Comparison of ENCODE assay signal across 20 cellular contexts in the genomic region with DNA sequence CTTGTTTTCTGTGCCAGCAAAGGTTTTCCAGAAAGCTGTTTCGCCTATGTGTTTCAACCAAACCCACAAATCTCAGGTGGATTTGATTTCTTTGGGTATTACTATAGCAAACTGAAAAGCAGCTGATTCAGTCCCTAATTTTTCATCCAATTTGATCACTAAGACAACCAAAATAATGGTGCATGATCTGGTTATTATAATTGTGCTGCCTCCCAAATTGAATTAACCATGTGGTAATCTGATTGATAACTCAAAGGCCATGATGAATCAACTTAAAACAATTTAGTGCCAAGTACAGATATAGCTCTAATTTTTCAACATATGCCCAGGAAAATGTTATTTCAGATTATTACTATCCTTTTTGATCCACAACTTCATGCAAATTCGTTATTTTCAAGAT. TPM values are rescaled to one million over a fixed set of nuclear protein-coding genes. Genes with fewer than 3 reads are reported as not detected.
DNase-seq lines count a peak whose midpoint lies in the region; ATAC-seq and TF ChIP-seq lines count a peak whose summit lies in the region.
"Had no signal": no experiment of that assay in that cellular context is flagged by ENCODE, and none has a peak within 500 bp of the region (broad histone marks: within the 10 kb centered on the region; RNA-seq: fewer than 3 reads in every experiment).

No MANE protein-coding gene starts in this region.

- H3K4me3 Mint-ChIP-seq in nephron progenitor cell = no peak overlapping the region
- H3K4me3 Mint-ChIP-seq: CD4-positive, alpha-beta memory T cell; GM23338; H9 had no signal

- peak overlapping the region; percentile 62 for H3K9ac ChIP-seq in SU-DHL-6 (ENCODE audit: low read length)

- peaks cover 25% of the 10 kb centered on the region for H3K4me1 ChIP-seq in cardiac muscle cell (ENCODE audit: low read depth)
- peaks cover 0 to 6% (median 0%) of the 10 kb centered on the region in 9 donors for H3K4me1 ChIP-seq in heart right ventricle
- H3K4me1 ChIP-seq: A549 had no signal

- peaks cover 99% of the 10 kb centered on the region for H3K79me2 ChIP-seq in SU-DHL-6 (ENCODE audit: insufficient read depth, low read length)

- intact Hi-C loops in heart right ventricle (cut with DNase I) = no loop called here

- H3K27me3 Mint-ChIP-seq in nephron progenitor cell (ENCODE audit: low read depth, poor library complexity) = no peaks in the 10 kb centered on the region

- TF ChIP-seq CTCF in cardiac muscle cell (IDR thresholded peaks at IDR 0.05; ENCODE audit: low read depth, low read length) = no peak
- TF ChIP-seq CTCF in heart right ventricle (IDR thresholded peaks at IDR 0.05) = no peak
- no peak for TF ChIP-seq CTCF in SU-DHL-6 (IDR thresholded peaks at IDR 0.05; ENCODE audit: insufficient read depth, low read length, poor library complexity, severe bottlenecking)
- TF ChIP-seq CTCF in nephron progenitor cell (IDR thresholded peaks at IDR 0.05) = no peak

- 95 to 98% methylated on average over 2 of the region's 2 CpGs for WGBS in heart right ventricle, 2 donors

- no peak overlapping the region for H2AFZ ChIP-seq in SU-DHL-6 (ENCODE audit: low read depth, low read length, severe bottlenecking)
- H2AFZ ChIP-seq: GM23338 had no signal

- peaks cover 27% of the 10 kb centered on the region for H3K9me3 Mint-ChIP-seq in nephron progenitor cell

- H4K20me1 ChIP-seq in SU-DHL-6 (ENCODE audit: low read depth, low read length) = no peaks in the 10 kb centered on the region

- H3K36me3 ChIP-seq in cardiac muscle cell (no peaks in the 10 kb centered on the region), heart right ventricle (no peaks in the 10 kb centered on the region), SU-DHL-6 (ENCODE audit: low read length) (0 out of 2 replicates have a peak, but pooled peaks cover 7% of the 10 kb centered on the region)

- peaks cover 65% of the 10 kb centered on the region for H3K36me3 Mint-ChIP-seq in nephron progenitor cell (ENCODE audit: low read depth)
- H3K36me3 Mint-ChIP-seq: CD4-positive, alpha-beta memory T cell had no signal

- H3K9me2 ChIP-seq in SU-DHL-6 (replicated peaks; ENCODE audit: insufficient read depth, low read length) = no peaks in the 10 kb centered on the region

- H3K4me2 ChIP-seq in SU-DHL-6 (ENCODE audit: low read depth, low read length, poor library complexity, severe bottlenecking) = peak overlapping the region; percentile 100
- H3K4me2 ChIP-seq: A549, GM23338 had no signal

- H3K27ac Mint-ChIP-seq in nephron progenitor cell = peak overlapping the region; percentile 39
- H3K27ac Mint-ChIP-seq: CD4-positive, alpha-beta memory T cell; GM23338; H9 had no signal

- ATAC-seq in heart right ventricle (no peak), HG02870 (IDR thresholded peaks at IDR 0.05; ENCODE audit: unreplicated experiment) (no peak), GM18868 (IDR thresholded peaks at IDR 0.05; ENCODE audit: unreplicated experiment) (no peak), HG03460 (IDR thresholded peaks at IDR 0.05; ENCODE audit: unreplicated experiment) (no peak)
- ATAC-seq: A549, GM23338, HCT116 had no signal

- H3K27ac ChIP-seq in cardiac muscle cell (peak overlapping the region; percentile 68), heart right ventricle (no peak overlapping the region), SU-DHL-6 (ENCODE audit: low read depth, low read length) (peak overlapping the region; percentile 97)
- H3K27ac ChIP-seq: A549 had no signal

- no peaks in the 10 kb centered on the region for H3K27me3 ChIP-seq in cardiac muscle cell
- H3K27me3 ChIP-seq in heart right ventricle = no peaks in the 10 kb centered on the region
- H3K27me3 ChIP-seq in SU-DHL-6 (ENCODE audit: low read length) = no peaks in the 10 kb centered on the region

- peaks cover 69% of the 10 kb centered on the region for H3F3A ChIP-seq in SU-DHL-6 (ENCODE audit: insufficient read depth)

- peaks cover 64% of the 10 kb centered on the region for H3K4me1 Mint-ChIP-seq in nephron progenitor cell

- H3K4me3 ChIP-seq in cardiac muscle cell (no peak overlapping the region), heart right ventricle (no peak overlapping the region), SU-DHL-6 (ENCODE audit: insufficient read depth, low read length, poor library complexity, severe bottlenecking) (no peak overlapping the region)
- H3K4me3 ChIP-seq: A549, GM23338 had no signal

- no peak for DNase-seq in cardiac muscle cell (ENCODE audit: low read depth in 1 of 2, low spot score in 1 of 2)
- DNase-seq in heart right ventricle = no peak
- DNase-seq in nephron progenitor cell = no peak
- DNase-seq: 8988T; ACHN; C1 segment of cervical spinal cord; Calu3; CD4-positive, alpha-beta memory T cell; COR-L47; DMS53; DMS79 treated with DMSO at 0.1 percent for 48 hours; GF-D8; H9 had no signal

- H3K9me3 ChIP-seq in cardiac muscle cell (ENCODE audit: low read depth) (no peaks in the 10 kb centered on the region), heart right ventricle (peaks cover 0 to 4% (median 0%) of the 10 kb centered on the region in 11 donors), SU-DHL-6 (ENCODE audit: insufficient read depth, low read length) (no peaks in the 10 kb centered on the region)
- H3K9me3 ChIP-seq: A549 had no signal

RNA-seq across cellular contexts. Expression of a gene that starts 30.6 kb away (rescaled TPM):
- total RNA-seq in cardiac muscle cell (48.0 and 93.8 TPM in 2 replicates), heart right ventricle (1 to 10 TPM in 5 of 10 donors, under 1 TPM in 5; 0.46 to 1.9 (median 1.1) TPM)
- polyA plus RNA-seq in cardiac muscle cell (16.1 and 24.7 TPM in 2 replicates), heart right ventricle (under 1 TPM; 0.29 to 0.66 TPM)
- total RNA-seq: CD4-positive, alpha-beta memory T cell had no signal
- polyA plus RNA-seq: CD4-positive, alpha-beta memory T cell had no signal

Comparison
In these comparisons a context has a peak if more than half of its experiments do, and no peak if none do; other contexts are left out.
1. H3K27ac ChIP-seq: peak in cardiac muscle cell (single experiment) and SU-DHL-6 (single experiment); none in heart right ventricle (0 of 10).
2. RNA of a gene that starts 30.6 kb away (total RNA-seq): 48.0 to 93.8 TPM in cardiac muscle cell; 0.46 to 1.9 TPM in heart right ventricle; every median in the first group is over 10 times any median in the second.